ENCODE assay signal across 1 cellular context in genomic region chr2:17593841-17594482, GRCh38.
TF ChIP-seq lines count a peak whose summit lies in the region.

No MANE protein-coding gene starts in this region.

TF ChIP-seq in HepG2, 621 proteins besides CTCF, POLR2A, EP300 and RAD21 (continued from another document and continues in another):
- TF ChIP-seq ZNF549 (CRISPR knock-in tag; IDR thresholded peaks at IDR 0.05) (no peak), PAXIP1 (CRISPR knock-in tag; conservative IDR thresholded peaks at IDR 0.05) (peak; percentile 95), ELF4 (CRISPR knock-in tag; IDR thresholded peaks at IDR 0.05; ENCODE audit: borderline replicate concordance) (peak; percentile 80), ELF1 (CRISPR knock-in tag; IDR thresholded peaks at IDR 0.05) (peak; percentile 48), ZNF337 (CRISPR knock-in tag; IDR thresholded peaks at IDR 0.05; ENCODE audit: borderline replicate concordance, low read depth) (peak; percentile 40; the same call in 1 of the 2 replicates), TCF7L2 (IDR thresholded peaks at IDR 0.05; ENCODE audit: low read depth, low read length) (peak; percentile 72), ZNF674 (CRISPR knock-in tag; IDR thresholded peaks at IDR 0.05; ENCODE audit: low read depth) (no peak), RCOR2 (CRISPR knock-in tag; IDR thresholded peaks at IDR 0.05) (peak; percentile 95), ZNF746 (CRISPR knock-in tag; IDR thresholded peaks at IDR 0.05) (no peak), SALL1 (CRISPR knock-in tag; IDR thresholded peaks at IDR 0.05) (peak; percentile 83; the same call in 1 of the 2 replicates), ZNF362 (CRISPR knock-in tag; IDR thresholded peaks at IDR 0.05; ENCODE audit: borderline replicate concordance) (peak; percentile 58; the same call in 1 of the 2 replicates), ONECUT2 (CRISPR knock-in tag; IDR thresholded peaks at IDR 0.05) (no peak), FOXP1 (IDR thresholded peaks at IDR 0.05) (peak; percentile 67; the same call in 1 of the 2 replicates), FOXP1 (CRISPR knock-in tag; IDR thresholded peaks at IDR 0.05) (peak; percentile 97), IRF2 (CRISPR knock-in tag; IDR thresholded peaks at IDR 0.05) (peak; percentile 95), PATZ1 (CRISPR knock-in tag; IDR thresholded peaks at IDR 0.05) (peak; percentile 84), GABPA (IDR thresholded peaks at IDR 0.05; ENCODE audit: low read depth, low read length) (no peak), GABPA (CRISPR knock-in tag; IDR thresholded peaks at IDR 0.05; ENCODE audit: low read depth) (peak; percentile 78), NFKB2 (CRISPR knock-in tag; IDR thresholded peaks at IDR 0.05; ENCODE audit: borderline replicate concordance) (no peak), ADNP (CRISPR knock-in tag; IDR thresholded peaks at IDR 0.05) (no peak), TEAD2 (CRISPR knock-in tag; IDR thresholded peaks at IDR 0.05) (no peak), HOXA7 (CRISPR knock-in tag; IDR thresholded peaks at IDR 0.05) (no peak), ZNF451 (CRISPR knock-in tag; IDR thresholded peaks at IDR 0.05) (no peak), ZNF644 (CRISPR knock-in tag; IDR thresholded peaks at IDR 0.05; ENCODE audit: low read depth) (peak; percentile 88), FOXA3 (CRISPR knock-in tag; IDR thresholded peaks at IDR 0.05) (peak; percentile 99), SPEN (CRISPR knock-in tag; IDR thresholded peaks at IDR 0.05; ENCODE audit: low read depth) (no peak), ZNF317 (CRISPR knock-in tag; IDR thresholded peaks at IDR 0.05) (peak; percentile 44; the same call in 1 of the 2 replicates), ZNF792 (CRISPR knock-in tag; IDR thresholded peaks at IDR 0.05) (peak; percentile 95), GATA4 (IDR thresholded peaks at IDR 0.05; ENCODE audit: borderline replicate concordance, low read depth) (peak; percentile 96), ZNF572 (CRISPR knock-in tag; IDR thresholded peaks at IDR 0.05) (no peak), E2F2 (CRISPR knock-in tag; IDR thresholded peaks at IDR 0.05; ENCODE audit: borderline replicate concordance) (no peak), ZMYM4 (CRISPR knock-in tag; IDR thresholded peaks at IDR 0.05) (peak; percentile 61; the same call in 1 of the 2 replicates), MLX (CRISPR knock-in tag; IDR thresholded peaks at IDR 0.05) (peak; percentile 96), U2AF1 (optimal IDR thresholded peaks at IDR 0.05; ENCODE audit: low read depth, low read length) (no peak), ISX (CRISPR knock-in tag; conservative IDR thresholded peaks at IDR 0.05) (no peak), ASH2L (IDR thresholded peaks at IDR 0.05; ENCODE audit: insufficient read length, low read depth, low read length) (peak; percentile 88), ZBTB10 (CRISPR knock-in tag; IDR thresholded peaks at IDR 0.05; ENCODE audit: borderline replicate concordance) (0 out of 2 replicates have a peak, but pooled peaks have one; percentile 17), ZKSCAN1 (IDR thresholded peaks at IDR 0.05; ENCODE audit: low read length) (no peak), THAP11 (CRISPR knock-in tag; IDR thresholded peaks at IDR 0.05) (peak; percentile 78), CENPX (CRISPR knock-in tag; IDR thresholded peaks at IDR 0.05) (no peak), ZNF292 (CRISPR knock-in tag; IDR thresholded peaks at IDR 0.05; ENCODE audit: borderline replicate concordance, low read depth) (peak; percentile 49; the same call in 1 of the 2 replicates), SIX4 (CRISPR knock-in tag; IDR thresholded peaks at IDR 0.05) (peak; percentile 92)
- TF ChIP-seq, protein P1, sequence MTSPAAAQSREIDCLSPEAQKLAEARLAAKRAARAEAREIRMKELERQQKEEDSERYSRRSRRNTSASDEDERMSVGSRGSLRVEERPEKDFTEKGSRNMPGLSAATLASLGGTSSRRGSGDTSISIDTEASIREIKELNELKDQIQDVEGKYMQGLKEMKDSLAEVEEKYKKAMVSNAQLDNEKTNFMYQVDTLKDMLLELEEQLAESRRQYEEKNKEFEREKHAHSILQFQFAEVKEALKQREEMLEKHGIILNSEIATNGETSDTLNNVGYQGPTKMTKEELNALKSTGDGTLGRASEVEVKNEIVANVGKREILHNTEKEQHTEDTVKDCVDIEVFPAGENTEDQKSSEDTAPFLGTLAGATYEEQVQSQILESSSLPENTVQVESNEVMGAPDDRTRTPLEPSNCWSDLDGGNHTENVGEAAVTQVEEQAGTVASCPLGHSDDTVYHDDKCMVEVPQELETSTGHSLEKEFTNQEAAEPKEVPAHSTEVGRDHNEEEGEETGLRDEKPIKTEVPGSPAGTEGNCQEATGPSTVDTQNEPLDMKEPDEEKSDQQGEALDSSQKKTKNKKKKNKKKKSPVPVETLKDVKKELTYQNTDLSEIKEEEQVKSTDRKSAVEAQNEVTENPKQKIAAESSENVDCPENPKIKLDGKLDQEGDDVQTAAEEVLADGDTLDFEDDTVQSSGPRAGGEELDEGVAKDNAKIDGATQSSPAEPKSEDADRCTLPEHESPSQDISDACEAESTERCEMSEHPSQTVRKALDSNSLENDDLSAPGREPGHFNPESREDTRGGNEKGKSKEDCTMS (CRISPR knock-in tag; conservative IDR thresholded peaks at IDR 0.05): 0 out of 2 replicates have a peak, but pooled peaks have one; percentile 55
- TF ChIP-seq, protein P2, sequence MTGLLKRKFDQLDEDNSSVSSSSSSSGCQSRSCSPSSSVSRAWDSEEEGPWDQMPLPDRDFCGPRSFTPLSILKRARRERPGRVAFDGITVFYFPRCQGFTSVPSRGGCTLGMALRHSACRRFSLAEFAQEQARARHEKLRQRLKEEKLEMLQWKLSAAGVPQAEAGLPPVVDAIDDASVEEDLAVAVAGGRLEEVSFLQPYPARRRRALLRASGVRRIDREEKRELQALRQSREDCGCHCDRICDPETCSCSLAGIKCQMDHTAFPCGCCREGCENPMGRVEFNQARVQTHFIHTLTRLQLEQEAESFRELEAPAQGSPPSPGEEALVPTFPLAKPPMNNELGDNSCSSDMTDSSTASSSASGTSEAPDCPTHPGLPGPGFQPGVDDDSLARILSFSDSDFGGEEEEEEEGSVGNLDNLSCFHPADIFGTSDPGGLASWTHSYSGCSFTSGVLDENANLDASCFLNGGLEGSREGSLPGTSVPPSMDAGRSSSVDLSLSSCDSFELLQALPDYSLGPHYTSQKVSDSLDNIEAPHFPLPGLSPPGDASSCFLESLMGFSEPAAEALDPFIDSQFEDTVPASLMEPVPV (CRISPR knock-in tag; IDR thresholded peaks at IDR 0.05): no peak
- TF ChIP-seq, protein P3, sequence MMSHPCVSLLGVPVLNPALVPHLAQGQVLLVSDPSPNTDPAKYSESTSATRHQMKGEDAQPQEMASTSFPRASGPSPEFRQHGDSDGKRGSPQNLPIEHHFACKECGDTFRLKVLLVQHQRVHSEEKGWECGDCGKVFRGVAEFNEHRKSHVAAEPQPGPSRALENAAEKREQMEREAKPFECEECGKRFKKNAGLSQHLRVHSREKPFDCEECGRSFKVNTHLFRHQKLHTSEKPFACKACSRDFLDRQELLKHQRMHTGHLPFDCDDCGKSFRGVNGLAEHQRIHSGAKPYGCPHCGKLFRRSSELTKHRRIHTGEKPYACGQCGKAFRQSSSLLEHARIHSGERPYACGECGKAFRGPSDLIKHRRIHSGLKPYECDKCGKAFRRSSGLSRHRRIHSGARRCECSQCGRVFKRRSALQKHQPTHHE (CRISPR knock-in tag; IDR thresholded peaks at IDR 0.05; ENCODE audit: borderline replicate concordance): no peak
- TF ChIP-seq, protein P4, sequence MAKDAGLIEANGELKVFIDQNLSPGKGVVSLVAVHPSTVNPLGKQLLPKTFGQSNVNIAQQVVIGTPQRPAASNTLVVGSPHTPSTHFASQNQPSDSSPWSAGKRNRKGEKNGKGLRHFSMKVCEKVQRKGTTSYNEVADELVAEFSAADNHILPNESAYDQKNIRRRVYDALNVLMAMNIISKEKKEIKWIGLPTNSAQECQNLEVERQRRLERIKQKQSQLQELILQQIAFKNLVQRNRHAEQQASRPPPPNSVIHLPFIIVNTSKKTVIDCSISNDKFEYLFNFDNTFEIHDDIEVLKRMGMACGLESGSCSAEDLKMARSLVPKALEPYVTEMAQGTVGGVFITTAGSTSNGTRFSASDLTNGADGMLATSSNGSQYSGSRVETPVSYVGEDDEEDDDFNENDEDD (CRISPR knock-in tag; IDR thresholded peaks at IDR 0.05; ENCODE audit: borderline replicate concordance): peak; percentile 51; the same call in 1 of the 2 replicates
